ENCODE assay signal across 18 cellular contexts in genomic region chr6:3017304-3017703, GRCh38.
"Had no signal": no experiment of that assay in that cellular context is flagged by ENCODE, and none has a peak within 500 bp of the region (broad histone marks: within the 10 kb centered on the region; RNA-seq: fewer than 3 reads in every experiment).

No MANE protein-coding gene starts in this region.

- H3K27me3 ChIP-seq: esophagus muscularis mucosa, gastroesophageal sphincter, left lung, spleen, tibial artery, upper lobe of left lung had no signal

- H3K9me3 ChIP-seq: gastroesophageal sphincter, tibial artery had no signal

- H3K27ac ChIP-seq: epithelial cell of prostate, esophagus muscularis mucosa, gastroesophageal sphincter, left lung, tibial artery, upper lobe of left lung had no signal

- DNase-seq: effector memory CD4-positive, alpha-beta T cell; glutamatergic neuron; islet precursor cell; left lung; mesendoderm; naive B cell; spleen; stimulated activated CD4-positive, alpha-beta T cell treated with anti-CD3 and anti-CD28 coated beads, Interleukin-15, amount 100 ng/mL, for 24 hours; stimulated activated CD4-positive, alpha-beta T cell treated with anti-CD3 and anti-CD28 coated beads, Interleukin-1b, Interleukin-23, amount 100 ng/mL, for 48 hours; stimulated activated CD4-positive, alpha-beta T cell treated with anti-CD3 and anti-CD28 coated beads, Interleukin-4, amount 100 ng/mL, for 24 hours; tibial artery had no signal

- H3K4me3 ChIP-seq: esophagus muscularis mucosa, gastroesophageal sphincter, left lung, lung, spleen, tibial artery, upper lobe of left lung had no signal

- ATAC-seq: gastroesophageal sphincter; left lung; sciatic nerve; stimulated activated memory B cell treated with anti-CD40 and anti-IgM and Interleukin-4, amounts not matched to agents 10 μg/mL and 1 μg/mL and 100 μg/mL, for 72 hours had no signal
